Comparison of ENCODE assay signal across 8 cellular contexts in the genomic region with DNA sequence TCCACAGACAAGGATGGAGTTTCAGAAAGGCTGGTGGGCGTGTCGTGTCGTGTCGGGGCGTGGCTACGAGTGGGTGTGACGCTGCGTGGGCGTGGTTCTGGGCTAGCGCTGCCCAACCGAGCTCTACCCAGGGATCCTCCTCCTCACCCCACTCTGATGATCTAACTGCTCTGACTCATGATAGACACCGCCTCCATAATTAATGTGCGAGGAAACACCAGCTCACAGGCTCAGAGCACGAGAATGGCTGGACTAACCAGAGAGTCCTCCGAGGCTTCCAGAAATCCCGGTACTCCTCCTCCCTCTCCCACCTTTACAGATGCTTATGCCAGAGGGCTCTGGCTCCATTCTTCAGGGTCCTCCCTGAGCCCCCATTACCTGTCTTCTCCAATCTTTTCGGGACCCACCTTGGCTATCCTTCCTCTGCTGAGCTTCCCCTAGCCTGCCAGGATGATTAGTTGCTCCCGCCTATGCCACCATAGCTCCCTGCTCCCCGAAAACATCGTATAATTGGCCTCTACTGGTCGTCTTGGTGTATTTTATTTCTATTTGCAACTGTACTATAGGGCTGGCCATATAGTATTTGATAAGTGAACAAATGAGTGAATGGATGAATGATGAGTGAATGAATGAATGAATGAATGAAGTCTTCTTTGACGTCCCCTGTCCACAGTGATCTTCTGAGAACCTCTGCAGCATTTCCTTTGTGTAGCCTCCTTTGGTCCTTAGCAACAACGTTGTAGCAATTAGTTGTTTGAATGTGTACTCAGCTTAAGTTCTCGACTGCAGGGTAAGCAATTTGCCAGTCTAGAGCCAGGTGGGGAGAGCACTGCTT. TPM values are rescaled to one million over a fixed set of nuclear protein-coding genes. Genes with fewer than 3 reads are reported as not detected.
DNase-seq lines count a peak whose midpoint lies in the region; ATAC-seq and TF ChIP-seq lines count a peak whose summit lies in the region.

No MANE protein-coding gene starts in this region.

- peaks cover 15% of the 10 kb centered on the region for H3K4me1 Mint-ChIP-seq in WTC11

- H3K36me3 Mint-ChIP-seq in WTC11 = no peaks in the 10 kb centered on the region

- H3K27ac ChIP-seq in caudate nucleus (ENCODE audit: low read depth, low read length) = no peak overlapping the region

- peak; percentile 62 for DNase-seq in 8988T
- DNase-seq in NCI-H2107 treated with DMSO at 0.1 percent for 48 hours (lab: John Stamatoyannopoulos, UW; ENCODE audit: unreplicated experiment) = peak; percentile 99
- peak; percentile 83 for DNase-seq in WTC11 (ENCODE audit: low spot score)
- DNase-seq in caudate nucleus (lab: John Stamatoyannopoulos, UW) = peak in 50 of 61 donors; percentile 6 to 93 (median 41)
- DNase-seq in islet precursor cell = peak; percentile 99
- peak; percentile 77 for DNase-seq in stimulated activated CD4-positive, alpha-beta T cell treated with anti-CD3 and anti-CD28 coated beads, Interleukin-15, amount 100 ng/mL, for 24 hours

- POLR2A ChIA-PET in WTC11 (lab: Charles Lee) = interaction anchor here (0.6 kb wide), 1 partner anchor 528 kb away, joined by 3 read pairs; no protein-coding TSS in a partner anchor

- peak overlapping the region; percentile 43; the same call in 1 of the 2 replicates for H3K27ac Mint-ChIP-seq in WTC11

- H3K4me3 Mint-ChIP-seq in WTC11 = peak overlapping the region; percentile 35

- no peaks in the 10 kb centered on the region; the same call in 1 of the 2 replicates for H3K27me3 Mint-ChIP-seq in WTC11 (ENCODE audit: low read depth)

- TF ChIP-seq CTCF in WTC11 (IDR thresholded peaks at IDR 0.05) = no peak

- H3K9me3 Mint-ChIP-seq in WTC11 = no peaks in the 10 kb centered on the region

- ATAC-seq in GM21360 (IDR thresholded peaks at IDR 0.05; ENCODE audit: unreplicated experiment) (peak; percentile 74), WTC11 (peak; percentile 92), HG03097 (IDR thresholded peaks at IDR 0.05; ENCODE audit: low FRiP score, unreplicated experiment) (no peak)

- CTCF ChIA-PET in WTC11 (lab: Charles Lee) = interaction anchor here (0.7 to 5.7 kb wide), 16 partner anchors 22 to 481 kb away, joined by 3 to 83 read pairs (median 4); a partner anchor contains a TSS

TF ChIP-seq in WTC11, 78 proteins besides CTCF, POLR2A, EP300 and RAD21:
- TF ChIP-seq, protein P1, sequence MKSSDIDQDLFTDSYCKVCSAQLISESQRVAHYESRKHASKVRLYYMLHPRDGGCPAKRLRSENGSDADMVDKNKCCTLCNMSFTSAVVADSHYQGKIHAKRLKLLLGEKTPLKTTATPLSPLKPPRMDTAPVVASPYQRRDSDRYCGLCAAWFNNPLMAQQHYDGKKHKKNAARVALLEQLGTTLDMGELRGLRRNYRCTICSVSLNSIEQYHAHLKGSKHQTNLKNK (CRISPR knock-in tag; IDR thresholded peaks at IDR 0.05) = no peak
- TF ChIP-seq SP1 (CRISPR knock-in tag; conservative IDR thresholded peaks at IDR 0.05) = peak; percentile 70; the same call in 1 of the 2 replicates

RNA-seq across cellular contexts. Expression of a gene that starts 21.7 kb away (rescaled TPM):
- 0.62 to 1.1 TPM (median 0.63 TPM) in 3 replicates for total RNA-seq in WTC11 (2021)

RNA-seq across cellular contexts. Expression of a gene that starts 31.0 kb away (rescaled TPM):
- 26.2 to 31.6 TPM (median 30.1 TPM) in 3 replicates for total RNA-seq in WTC11 (2021)

Comparison
In these comparisons a context has a peak if more than half of its experiments do, and no peak if none do; other contexts are left out.
1. DNase-seq: peak in every context shown above with its lines; median percentile 99 in NCI-H2107 treated with DMSO at 0.1 percent for 48 hours; 99 in islet precursor cell; 83 in WTC11; 77 in stimulated activated CD4-positive, alpha-beta T cell treated with anti-CD3 and anti-CD28 coated beads, Interleukin-15, amount 100 ng/mL, for 24 hours; 62 in 8988T; 41 in caudate nucleus.